Comparison of ENCODE assay signal across 19 cellular contexts in genomic region chr22:49760280-49760629, GRCh38.
A peak's percentile ranks its signal among the peaks of the same experiment; 100 is the strongest.
DNase-seq lines count a peak whose midpoint lies in the region; ATAC-seq lines count a peak whose summit lies in the region.
"Had no signal": no experiment of that assay in that cellular context is flagged by ENCODE, and none has a peak within 500 bp of the region (broad histone marks: within the 10 kb centered on the region; RNA-seq: fewer than 3 reads in every experiment).

No MANE protein-coding gene starts in this region.

- H3K9me3 ChIP-seq in KOPT-K1 (ENCODE audit: insufficient read depth, low read length, poor library complexity, severe bottlenecking), result peaks cover 11% of the 10 kb centered on the region
- H3K9me3 ChIP-seq in CD4-positive, alpha-beta memory T cell (ENCODE audit: control insufficient read depth in 1 of 2, low read length in 2 of 2), result no peaks in the 10 kb centered on the region
- H3K9me3 ChIP-seq: HAP-1, pancreas had no signal

- H3K27ac ChIP-seq in KOPT-K1 (ENCODE audit: low read depth, low read length, poor library complexity, severe bottlenecking), result peak overlapping the region; percentile 67
- H3K27ac ChIP-seq in CD4-positive, alpha-beta memory T cell (ENCODE audit: low read depth, low read length), result no peak overlapping the region
- H3K27ac ChIP-seq: hepatocyte, pancreas had no signal

- ATAC-seq in HG02588 (IDR thresholded peaks at IDR 0.05; ENCODE audit: unreplicated experiment), result no peak
- ATAC-seq: CD8-positive, alpha-beta T cell; pancreas had no signal

- POLR2A ChIA-PET in CD4-positive, alpha-beta memory T cell (lab: Charles Lee; ENCODE audit: partially characterized antibody), result no interaction called here

- peaks cover 0 to 1% (median 0%) of the 10 kb centered on the region in 8 donors for H3K9me3 Mint-ChIP-seq in CD4-positive, alpha-beta memory T cell
- no peaks in the 10 kb centered on the region for H3K9me3 Mint-ChIP-seq in T-helper 2 cell treated with Interferon-gamma antibody and Interleukin-4, amounts not matched to agents 5 μg/mL and 100 μg/mL, for 36 hours
- H3K9me3 Mint-ChIP-seq: CD8-positive, alpha-beta T cell had no signal

- no peak overlapping the region for H3K4me3 ChIP-seq in CD4-positive, alpha-beta memory T cell (ENCODE audit: low read length in 2 of 2)
- H3K4me3 ChIP-seq: HAP-1, hepatocyte, lung, pancreas had no signal

- H3K27ac Mint-ChIP-seq in CD4-positive, alpha-beta memory T cell, result peak overlapping the region in 1 of 7 donors; percentile 24
- H3K27ac Mint-ChIP-seq in T-helper 2 cell treated with Interferon-gamma antibody and Interleukin-4, amounts not matched to agents 5 μg/mL and 100 μg/mL, for 36 hours, result no peak overlapping the region
- H3K27ac Mint-ChIP-seq: CD8-positive, alpha-beta T cell had no signal

- intact Hi-C loops in CD4-positive, alpha-beta memory T cell (cut with micrococcal nuclease), result loop anchor here (10.0 kb wide), 1 partner anchor 125 kb away; no protein-coding TSS in a partner anchor

- CTCF ChIA-PET in CD4-positive, alpha-beta memory T cell (lab: Charles Lee; ENCODE audit: partially characterized antibody), result no interaction called here

- peak; percentile 62 for DNase-seq in G401 (ENCODE audit: low spot score)
- DNase-seq in SIG-M5 treated with dmso at 0.1 percent for 504 hours (lab: John Stamatoyannopoulos, UW; ENCODE audit: unreplicated experiment), result peak; percentile 81
- DNase-seq in islet precursor cell, result peak; percentile 49
- no peak for DNase-seq in epidermal melanocyte (ENCODE audit: insufficient read length, low spot score)
- DNase-seq in CD4-positive, alpha-beta memory T cell, result no peak
- no peak for DNase-seq in T-helper 2 cell treated with Interferon-gamma antibody and Interleukin-4, amounts not matched to agents 5 μg/mL and 100 μg/mL, for 36 hours (ENCODE audit: low spot score)
- DNase-seq: amniotic stem cell; effector CD8-positive, alpha-beta T cell; OCI-M1; stimulated activated CD4-positive, alpha-beta T cell treated with anti-CD3 and anti-CD28 coated beads, Interleukin-1b, Interleukin-23, amount 100 ng/mL, for 48 hours; stimulated activated naive CD4-positive, alpha-beta T cell treated with Interleukin-2 at 50 U/mL for 16 hours had no signal

- H3K36me3 ChIP-seq in KOPT-K1 (ENCODE audit: insufficient read depth, low read length), result no peaks in the 10 kb centered on the region
- no peaks in the 10 kb centered on the region for H3K36me3 ChIP-seq in CD4-positive, alpha-beta memory T cell (ENCODE audit: insufficient read depth, low read length)
- H3K36me3 ChIP-seq: HAP-1, pancreas had no signal

- no peak overlapping the region for H3K4me3 Mint-ChIP-seq in CD4-positive, alpha-beta memory T cell
- no peak overlapping the region for H3K4me3 Mint-ChIP-seq in T-helper 2 cell treated with Interferon-gamma antibody and Interleukin-4, amounts not matched to agents 5 μg/mL and 100 μg/mL, for 36 hours
- H3K4me3 Mint-ChIP-seq: activated CD8-positive, alpha-beta memory T cell treated with anti-CD3 and anti-CD28 coated beads, Interleukin-2, amount 10 ng/mL, durations not matched to agents 7 days and 5 days; CD8-positive, alpha-beta T cell had no signal

- in situ Hi-C loops in G401 (cut with HindIII; ENCODE audit: low sequenced_read_pairs), result no loop called here

- peaks cover 4 to 24% (median 10%) of the 10 kb centered on the region in 4 donors for H3K4me1 Mint-ChIP-seq in CD4-positive, alpha-beta memory T cell
- peaks cover 17% of the 10 kb centered on the region for H3K4me1 Mint-ChIP-seq in T-helper 2 cell treated with Interferon-gamma antibody and Interleukin-4, amounts not matched to agents 5 μg/mL and 100 μg/mL, for 36 hours (ENCODE audit: low read depth)

- no peaks in the 10 kb centered on the region for H3K36me3 Mint-ChIP-seq in CD4-positive, alpha-beta memory T cell
- no peaks in the 10 kb centered on the region for H3K36me3 Mint-ChIP-seq in T-helper 2 cell treated with Interferon-gamma antibody and Interleukin-4, amounts not matched to agents 5 μg/mL and 100 μg/mL, for 36 hours (ENCODE audit: low read depth)
- H3K36me3 Mint-ChIP-seq: activated CD8-positive, alpha-beta memory T cell treated with anti-CD3 and anti-CD28 coated beads, Interleukin-2, amount 10 ng/mL, durations not matched to agents 7 days and 5 days; CD8-positive, alpha-beta T cell had no signal

- peaks cover 1 to 2% of the 10 kb centered on the region in 2 donors for H3K27me3 Mint-ChIP-seq in CD4-positive, alpha-beta memory T cell
- H3K27me3 Mint-ChIP-seq in T-helper 2 cell treated with Interferon-gamma antibody and Interleukin-4, amounts not matched to agents 5 μg/mL and 100 μg/mL, for 36 hours (ENCODE audit: low read depth), result no peaks in the 10 kb centered on the region
- H3K27me3 Mint-ChIP-seq: activated CD8-positive, alpha-beta memory T cell treated with anti-CD3 and anti-CD28 coated beads, Interleukin-2, amount 10 ng/mL, durations not matched to agents 7 days and 5 days had no signal

- peaks cover 7% of the 10 kb centered on the region for H3K4me1 ChIP-seq in CD4-positive, alpha-beta memory T cell (ENCODE audit: insufficient read depth, low read length)
- H3K4me1 ChIP-seq: HAP-1, pancreas had no signal

- no peaks in the 10 kb centered on the region for H3K27me3 ChIP-seq in CD4-positive, alpha-beta memory T cell (ENCODE audit: insufficient read depth, low read length)
- H3K27me3 ChIP-seq: hepatocyte, pancreas had no signal

Comparison
In these comparisons a context has a peak if more than half of its experiments do, and no peak if none do; other contexts are left out.
1. DNase-seq: peak in G401 (single experiment), SIG-M5 treated with dmso at 0.1 percent for 504 hours (single experiment) and islet precursor cell (single experiment); none in epidermal melanocyte (single experiment), CD4-positive, alpha-beta memory T cell (0 of 5) and T-helper 2 cell treated with Interferon-gamma antibody and Interleukin-4, amounts not matched to agents 5 μg/mL and 100 μg/mL, for 36 hours (single experiment).